14 cellular contexts compared by ENCODE assay signal in genomic region chr1:41776896-41777431, GRCh38.
DNase-seq lines count a peak whose midpoint lies in the region; ATAC-seq, FAIRE-seq and TF ChIP-seq lines count a peak whose summit lies in the region.
"Had no signal": no experiment of that assay in that cellular context is flagged by ENCODE, and none has a peak within 500 bp of the region (broad histone marks: within the 10 kb centered on the region; RNA-seq: fewer than 3 reads in every experiment).

No MANE protein-coding gene starts in this region.

- TF ChIP-seq POLR2A in NB4 (IDR thresholded peaks at IDR 0.05; ENCODE audit: extremely low read depth, insufficient read length): no peak
- no peak for TF ChIP-seq POLR2A in HepG2 (IDR thresholded peaks at IDR 0.05; ENCODE audit: insufficient read depth in 1 of 2, low read depth in 2 of 2, low read length in 2 of 2)

- 12% methylated on average over 5 of the region's 8 CpGs for WGBS in HepG2 (ENCODE audit: low lambda C conversion rate)
- 43 to 63% (median 44%) methylated on average over 8 of the region's 8 CpGs for WGBS in psoas muscle, 3 donors

- no peak overlapping the region for H2AFZ ChIP-seq in HepG2 (ENCODE audit: low read length)

- no peak for FAIRE-seq in HepG2 (lab: Jason Lieb, UNC)
- FAIRE-seq: H54 had no signal

- DNase-seq in NB4 (ENCODE audit: low read depth) (peak; percentile 44), HepG2 (ENCODE audit: low spot score) (no peak), psoas muscle (no peak), NCI-H510A (lab: John Stamatoyannopoulos, UW) (no peak)
- DNase-seq: activated CD4-positive, alpha-beta memory T cell treated with anti-CD3 and anti-CD28 coated beads, Interleukin-2, amount 10 ng/mL, durations not matched to agents 7 days and 5 days; activated T-cell treated with anti-CD3 and anti-CD28 coated beads, Interleukin-2, amount 50 U/mL, for 48 hours; GF-D8; MM.1S; stimulated activated CD4-positive, alpha-beta T cell treated with anti-CD3 and anti-CD28 coated beads, Interleukin-4, amount 100 ng/mL, for 4 hours had no signal

- no peak for TF ChIP-seq CTCF in NB4 (IDR thresholded peaks at IDR 0.05; ENCODE audit: low read depth, low read length)
- TF ChIP-seq CTCF in HepG2 (CRISPR knock-in tag; IDR thresholded peaks at IDR 0.05): no peak
- no peak for TF ChIP-seq CTCF in psoas muscle (IDR thresholded peaks at IDR 0.05)

- H3K9ac ChIP-seq in HepG2 (ENCODE audit: insufficient read depth, low read depth, low read length): no peak overlapping the region

- H3K4me2 ChIP-seq in HepG2 (ENCODE audit: low read depth, low read length): no peak overlapping the region

- H4K20me1 ChIP-seq in HepG2 (ENCODE audit: insufficient read depth, low read length): no peaks in the 10 kb centered on the region

- ATAC-seq in HepG2 (peak; percentile 41; the same call in 1 of the 3 replicates), psoas muscle (peak; percentile 51 to 78 (median 76)), GM19023 (IDR thresholded peaks at IDR 0.05; ENCODE audit: unreplicated experiment) (no peak), GM18868 (IDR thresholded peaks at IDR 0.05; ENCODE audit: unreplicated experiment) (no peak), HG03097 (IDR thresholded peaks at IDR 0.05; ENCODE audit: low FRiP score, unreplicated experiment) (no peak)

- no peaks in the 10 kb centered on the region for H3K36me3 ChIP-seq in HepG2 (replicated peaks in 1 of 2; ENCODE audit: control insufficient read depth in 1 of 2, insufficient read depth in 2 of 2, low read length in 2 of 2)
- no peaks in the 10 kb centered on the region for H3K36me3 ChIP-seq in psoas muscle (ENCODE audit: insufficient read depth in 1 of 2, low read depth in 1 of 2)

- intact Hi-C loops in HepG2 (cut with micrococcal nuclease; ENCODE audit: unreplicated experiment): no loop called here
- intact Hi-C loops in psoas muscle (cut with DNase I): loop anchor here in 1 of 2 donors (5.0 kb wide), 1 partner anchor 110 kb away; no protein-coding TSS in a partner anchor

- H3K27ac ChIP-seq in cingulate gyrus (ENCODE audit: low read depth, low read length): peak overlapping the region; percentile 34
- H3K27ac ChIP-seq in HepG2 (ENCODE audit: extremely low read length, insufficient read depth, low read length): no peak overlapping the region
- no peak overlapping the region for H3K27ac ChIP-seq in psoas muscle

- CTCF ChIA-PET in HepG2 (lab: Yijun Ruan, JAX; ENCODE audit: low intra/inter-chr PET ratio, low total read pairs): no interaction called here

- H3K4me1 ChIP-seq in HepG2 (ENCODE audit: insufficient read depth, low read length) (no peaks in the 10 kb centered on the region), psoas muscle (peaks cover 14% of the 10 kb centered on the region)

- no TSS peak for BruUV-seq in HepG2 (replicated peaks; lab: Mats Ljungman, UMichigan)

- H3K9me3 ChIP-seq in HepG2 (ENCODE audit: low read length) (no peaks in the 10 kb centered on the region), psoas muscle (no peaks in the 10 kb centered on the region)

- H3K79me2 ChIP-seq in HepG2 (ENCODE audit: insufficient read depth, low read length): no peaks in the 10 kb centered on the region

- H3K27me3 ChIP-seq in HepG2 (ENCODE audit: control insufficient read depth in 1 of 2, insufficient read depth in 2 of 2, low read length in 2 of 2) (no peaks in the 10 kb centered on the region; a peak in 1 of 5 replicates), psoas muscle (ENCODE audit: insufficient read depth in 3 of 3, low read length in 2 of 3) (no peaks in the 10 kb centered on the region)

- TF ChIP-seq RAD21 in HepG2 (CRISPR knock-in tag; IDR thresholded peaks at IDR 0.05): no peak

- H3K4me3 ChIP-seq in NB4 (ENCODE audit: low read depth, low read length): no peak overlapping the region
- no peak overlapping the region for H3K4me3 ChIP-seq in HepG2 (replicated peaks in 1 of 3; ENCODE audit: insufficient read depth in 1 of 3, low read depth in 2 of 3, low read length in 3 of 3)
- H3K4me3 ChIP-seq in psoas muscle: no peak overlapping the region

- TF ChIP-seq EP300 in HepG2 (IDR thresholded peaks at IDR 0.05; ENCODE audit: low read depth in 2 of 2, low read length in 2 of 2): no peak
- TF ChIP-seq EP300 in HepG2 (CRISPR knock-in tag; IDR thresholded peaks at IDR 0.05; ENCODE audit: borderline replicate concordance): no peak

- POLR2A ChIA-PET in HepG2 (lab: Yijun Ruan, JAX): no interaction called here

- in situ Hi-C loops in HepG2 (cut with HindIII; ENCODE audit: extremely low pct_ligation_motif_present, low pct_unique_long_range_greater_than_20kb): no loop called here

TF ChIP-seq in HepG2, 621 proteins besides CTCF, POLR2A, EP300 and RAD21:
- TF ChIP-seq ZNF296 (CRISPR knock-in tag; conservative IDR thresholded peaks at IDR 0.05) (no peak), NR2F1 (CRISPR knock-in tag; IDR thresholded peaks at IDR 0.05) (no peak), NR1H2 (CRISPR knock-in tag; IDR thresholded peaks at IDR 0.05; ENCODE audit: borderline replicate concordance, low read depth) (no peak), ZMAT5 (CRISPR knock-in tag; IDR thresholded peaks at IDR 0.05; ENCODE audit: borderline replicate concordance, low read depth) (no peak), KLF12 (CRISPR knock-in tag; IDR thresholded peaks at IDR 0.05; ENCODE audit: borderline replicate concordance) (no peak), SNAI1 (CRISPR knock-in tag; IDR thresholded peaks at IDR 0.05; ENCODE audit: borderline replicate concordance) (no peak), SP140L (CRISPR knock-in tag; IDR thresholded peaks at IDR 0.05; ENCODE audit: borderline replicate concordance) (no peak), ZNF20 (CRISPR knock-in tag; IDR thresholded peaks at IDR 0.05) (no peak), GATAD1 (CRISPR knock-in tag; IDR thresholded peaks at IDR 0.05) (no peak), ZNF678 (CRISPR knock-in tag; IDR thresholded peaks at IDR 0.05) (no peak), ZNF232 (CRISPR knock-in tag; IDR thresholded peaks at IDR 0.05; ENCODE audit: borderline replicate concordance) (no peak), CEBPZ (IDR thresholded peaks at IDR 0.05; ENCODE audit: low read length) (no peak)
TF ChIP-seq in HepG2: peak in this region for 0.

Comparison
In these comparisons a context has a peak if more than half of its experiments do, and no peak if none do; other contexts are left out.
1. ATAC-seq: peak in HepG2 (single experiment) and psoas muscle (4 of 4); none in GM19023 (single experiment), GM18868 (single experiment) and HG03097 (single experiment).